10 cellular contexts compared by ENCODE assay signal in genomic region chr22:44182591-44183588, GRCh38. TPM values are rescaled to one million over a fixed set of nuclear protein-coding genes. Genes with fewer than 3 reads are reported as not detected.
DNase-seq lines count a peak whose midpoint lies in the region; ATAC-seq, FAIRE-seq and TF ChIP-seq lines count a peak whose summit lies in the region.
"Had no signal": no experiment of that assay in that cellular context is flagged by ENCODE, and none has a peak within 500 bp of the region (broad histone marks: within the 10 kb centered on the region; RNA-seq: fewer than 3 reads in every experiment).

No MANE protein-coding gene starts in this region.

- FAIRE-seq in urothelium cell line (lab: Jason Lieb, UNC), result peak; percentile 17
- FAIRE-seq: endothelial cell of umbilical vein had no signal

- H3K9ac ChIP-seq in MM.1S (ENCODE audit: low read length) (no peak overlapping the region), endodermal cell (ENCODE audit: extremely low read depth, low read length, poor library complexity, severe bottlenecking) (no peak overlapping the region)

- no peaks in the 10 kb centered on the region for H3K79me2 ChIP-seq in MM.1S (ENCODE audit: low read length)

- H3K27me3 Mint-ChIP-seq in activated CD4-positive, alpha-beta T cell treated with anti-CD3 and anti-CD28 coated beads for 36 hours, result no peaks in the 10 kb centered on the region
- H3K27me3 Mint-ChIP-seq in endodermal cell (ENCODE audit: insufficient read depth), result no peaks in the 10 kb centered on the region

- H3K4me1 Mint-ChIP-seq in activated CD4-positive, alpha-beta T cell treated with anti-CD3 and anti-CD28 coated beads for 36 hours, result peaks cover 20% of the 10 kb centered on the region
- H3K4me1 Mint-ChIP-seq in endodermal cell, result peaks cover 13% of the 10 kb centered on the region

- H3K4me2 ChIP-seq in MM.1S (ENCODE audit: low read depth, low read length), result no peak overlapping the region

- H3F3A ChIP-seq in MM.1S (ENCODE audit: insufficient read depth, low read length), result peaks cover 2% of the 10 kb centered on the region; the same call in 1 of the 2 replicates

- H3K9me2 ChIP-seq in MM.1S (replicated peaks; ENCODE audit: insufficient read depth, low read length), result no peaks in the 10 kb centered on the region

- H3K36me3 ChIP-seq in MM.1S (replicated peaks; ENCODE audit: insufficient read depth, low read length) (no peaks in the 10 kb centered on the region), endodermal cell (ENCODE audit: control insufficient read depth, insufficient read depth, low read length) (no peaks in the 10 kb centered on the region)

- 92 to 100% methylated on average over 9 to 25 of the region's 25 CpGs for WGBS in endodermal cell (ENCODE audit: insufficient coverage in 1 of 2, insufficient read length in 1 of 2), 2 experiments

- H3K27me3 ChIP-seq in MM.1S (replicated peaks; ENCODE audit: insufficient read depth, low read length), result no peaks in the 10 kb centered on the region
- no peaks in the 10 kb centered on the region for H3K27me3 ChIP-seq in endodermal cell (ENCODE audit: control insufficient read depth, insufficient read depth, low read length, poor library complexity, severe bottlenecking)

- 0 out of 2 replicates have a peak, but pooled peaks cover 10% of the 10 kb centered on the region for H3K4me1 ChIP-seq in MM.1S (ENCODE audit: low read length)
- peaks cover 12% of the 10 kb centered on the region for H3K4me1 ChIP-seq in endodermal cell (ENCODE audit: control insufficient read depth, insufficient read depth, low read length)

- TF ChIP-seq CTCF in MM.1S (IDR thresholded peaks at IDR 0.05; ENCODE audit: low read length) (no peak), endodermal cell (conservative IDR thresholded peaks at IDR 0.05) (no peak)

- no peak overlapping the region for H2AFZ ChIP-seq in MM.1S (ENCODE audit: low read length)

- H3K36me3 Mint-ChIP-seq in activated CD4-positive, alpha-beta T cell treated with anti-CD3 and anti-CD28 coated beads for 36 hours (ENCODE audit: low read depth), result peaks cover 17% of the 10 kb centered on the region
- no peaks in the 10 kb centered on the region for H3K36me3 Mint-ChIP-seq in endodermal cell (ENCODE audit: low read depth)

- DNase-seq in activated CD4-positive, alpha-beta T cell treated with anti-CD3 and anti-CD28 coated beads for 36 hours, result peak; percentile 69
- DNase-seq in activated CD4-positive, alpha-beta T cell treated with anti-CD3 and anti-CD28 coated beads for 1 hour, result no peak
- DNase-seq in activated T-helper 1 cell treated with Interleukin-2 at 50 U/mL for 16 hours (ENCODE audit: low read depth) (peak; percentile 13), medulla oblongata (ENCODE audit: extremely low spot score) (peak; percentile 74), urothelium cell line (ENCODE audit: low spot score) (no peak), MM.1S (no peak), endodermal cell (no peak), NCI-H524 treated with DMSO at 0.1 percent for 48 hours (lab: John Stamatoyannopoulos, UW) (no peak)

- no peaks in the 10 kb centered on the region for H3K9me3 Mint-ChIP-seq in activated CD4-positive, alpha-beta T cell treated with anti-CD3 and anti-CD28 coated beads for 36 hours (ENCODE audit: low read depth)
- H3K9me3 Mint-ChIP-seq in endodermal cell, result no peaks in the 10 kb centered on the region

- CTCF ChIA-PET in activated CD4-positive, alpha-beta T cell treated with anti-CD3 and anti-CD28 coated beads for 36 hours (lab: Charles Lee), result no interaction called here

- no peaks in the 10 kb centered on the region for H4K20me1 ChIP-seq in MM.1S (ENCODE audit: insufficient read depth, low read length)

- H3K4me3 Mint-ChIP-seq in activated CD4-positive, alpha-beta T cell treated with anti-CD3 and anti-CD28 coated beads for 36 hours, result peak overlapping the region; percentile 86
- no peak overlapping the region for H3K4me3 Mint-ChIP-seq in endodermal cell

- H3K9me3 ChIP-seq in MM.1S (replicated peaks; ENCODE audit: insufficient read depth, low read length) (no peaks in the 10 kb centered on the region), endodermal cell (ENCODE audit: control insufficient read depth, low read length) (no peaks in the 10 kb centered on the region)

- intact Hi-C loops in activated CD4-positive, alpha-beta T cell treated with anti-CD3 and anti-CD28 coated beads for 36 hours (cut with DNase I, micrococcal nuclease), result loop anchor here in 1 of 2 experiments (5.0 to 10.0 kb wide), 4 partner anchors 156 to 499 kb away; no protein-coding TSS in a partner anchor

- H3K27ac ChIP-seq in MM.1S (ENCODE audit: low read length) (no peak overlapping the region), endodermal cell (ENCODE audit: low read depth, low read length) (no peak overlapping the region)

- ATAC-seq in activated CD4-positive, alpha-beta T cell treated with anti-CD3 and anti-CD28 coated beads for 36 hours, result peak; percentile 63

- peak overlapping the region; percentile 97 for H3K27ac Mint-ChIP-seq in activated CD4-positive, alpha-beta T cell treated with anti-CD3 and anti-CD28 coated beads for 36 hours
- H3K27ac Mint-ChIP-seq in endodermal cell, result no peak overlapping the region

- POLR2A ChIA-PET in activated CD4-positive, alpha-beta T cell treated with anti-CD3 and anti-CD28 coated beads for 36 hours (lab: Charles Lee), result interaction anchor here (0.5 kb wide), 1 partner anchor 383 kb away, joined by 3 read pairs; no protein-coding TSS in a partner anchor

- H3K4me3 ChIP-seq in MM.1S (ENCODE audit: low read length), result no peak overlapping the region
- no peak overlapping the region for H3K4me3 ChIP-seq in endodermal cell (ENCODE audit: low read length)

RNA-seq across cellular contexts. Expression of gene PARVG, which starts 2.2 kb away (rescaled TPM):
- 10 to 100 TPM; 61.7 to 74.3 TPM for total RNA-seq in activated CD4-positive, alpha-beta T cell treated with anti-CD3 and anti-CD28 coated beads for 36 hours
- total RNA-seq in endodermal cell, result under 1 TPM; 0.11 to 0.44 TPM
- polyA plus RNA-seq in endodermal cell (2013, experiment 1 of 2), result not detected
- polyA plus RNA-seq in endodermal cell (2013, experiment 2 of 2), result 0.21 TPM
- total RNA-seq: A172 had no signal
- polyA plus RNA-seq: endothelial cell of umbilical vein had no signal

Comparison
In these comparisons a context has a peak if more than half of its experiments do, and no peak if none do; other contexts are left out.
1. DNase-seq: peak in activated CD4-positive, alpha-beta T cell treated with anti-CD3 and anti-CD28 coated beads for 36 hours (single experiment), activated T-helper 1 cell treated with Interleukin-2 at 50 U/mL for 16 hours (single experiment) and medulla oblongata (single experiment); none in activated CD4-positive, alpha-beta T cell treated with anti-CD3 and anti-CD28 coated beads for 1 hour (single experiment), urothelium cell line (single experiment), MM.1S (single experiment), endodermal cell (single experiment) and NCI-H524 treated with DMSO at 0.1 percent for 48 hours (single experiment).
2. RNA of gene PARVG, which starts 2.2 kb away (total RNA-seq): 61.7 to 74.3 TPM in activated CD4-positive, alpha-beta T cell treated with anti-CD3 and anti-CD28 coated beads for 36 hours; 0.11 to 0.44 TPM in endodermal cell; every median in the first group is over 10 times any median in the second.